Comparison of ENCODE assay signal across 25 cellular contexts in genomic region chr12:57904426-57904825, GRCh38.
"Had no signal": no experiment of that assay in that cellular context is flagged by ENCODE, and none has a peak within 500 bp of the region (broad histone marks: within the 10 kb centered on the region; RNA-seq: fewer than 3 reads in every experiment).

No MANE protein-coding gene starts in this region.

- H3K9me3 ChIP-seq: left lung, lower lobe of right lung, pancreas, prostate gland, suprapubic skin, thoracic aorta, tibial artery, upper lobe of right lung had no signal

- H3K27ac ChIP-seq: left lung, lower lobe of right lung, pancreas, suprapubic skin, thoracic aorta, upper lobe of right lung had no signal

- H3K4me3 ChIP-seq: left lung, lower lobe of right lung, pancreas, prostate gland, skin epidermis, suprapubic skin had no signal

- H3K36me3 ChIP-seq: left lung, lower lobe of right lung, pancreas, prostate gland, suprapubic skin, thoracic aorta, tibial artery, upper lobe of right lung had no signal

- H3K27me3 ChIP-seq: left lung, pancreas, suprapubic skin, upper lobe of right lung had no signal

- H3K4me1 ChIP-seq: prostate gland had no signal

- DNase-seq: hypothalamus; immature natural killer cell; left colon; left lung; lower lobe of right lung; mammary epithelial cell; mesenchymal stem cell; naive thymus-derived CD8-positive, alpha-beta T cell; nucleus accumbens; pancreas; posterior cingulate gyrus; retina; right cardiac atrium; stimulated activated CD4-positive, alpha-beta T cell treated with anti-CD3 and anti-CD28 coated beads, Interleukin-12 subunit alpha, Interleukin-12 subunit beta, amount 100 ng/mL, for 4 hours; stimulated activated CD4-positive, alpha-beta T cell treated with anti-CD3 and anti-CD28 coated beads, Interleukin-15, amount 100 ng/mL, for 24 hours; stimulated activated CD4-positive, alpha-beta T cell treated with anti-CD3 and anti-CD28 coated beads, Interleukin-2, amount 100 ng/mL, for 24 hours; stimulated activated CD4-positive, alpha-beta T cell treated with anti-CD3 and anti-CD28 coated beads, Interleukin-4, amount 100 ng/mL, for 1 hour; stimulated activated naive B cell treated with anti-CD40 and anti-IgM and Interleukin-4, amounts not matched to agents 10 μg/mL and 1 μg/mL and 100 μg/mL, for 72 hours; tibial artery; trophoblast cell; upper lobe of right lung had no signal
